8 cellular contexts compared by ENCODE assay signal in genomic region chr7:100655908-100656674, GRCh38. TPM values are rescaled to one million over a fixed set of nuclear protein-coding genes. Genes with fewer than 3 reads are reported as not detected.
DNase-seq lines count a peak whose midpoint lies in the region; ATAC-seq lines count a peak whose summit lies in the region.

Gene ACTL6B (minus strand): TSS chr7:100656448. CDS start chr7:100656354, 94 bp downstream.

- peak; percentile 16 to 85 for ATAC-seq in activated naive CD4-positive, alpha-beta T cell treated with anti-CD3 and anti-CD28 coated beads, Interleukin-2, amount 50 U/mL, for 72 hours
- ATAC-seq in GM21381 (IDR thresholded peaks at IDR 0.05; ENCODE audit: unreplicated experiment) = no peak
- ATAC-seq in GM21360 (IDR thresholded peaks at IDR 0.05; ENCODE audit: unreplicated experiment) = no peak

- peak; percentile 90 for DNase-seq in DMS 273 (lab: John Stamatoyannopoulos, UW; ENCODE audit: unreplicated experiment)
- DNase-seq in DMS 273 treated with DMSO at 0.1 percent for 48 hours (lab: John Stamatoyannopoulos, UW) = no peak
- peak; percentile 58 for DNase-seq in NCI-H82 treated with DMSO at 0.1 percent for 48 hours (lab: John Stamatoyannopoulos, UW; ENCODE audit: unreplicated experiment)
- peak in 1 of 2 donors; percentile 79 for DNase-seq in activated naive CD4-positive, alpha-beta T cell treated with anti-CD3 and anti-CD28 coated beads, Interleukin-2, amount 50 U/mL, for 72 hours (ENCODE audit: low spot score in 2 of 2)
- no peak for DNase-seq in iPS DF 6.9 (ENCODE audit: low read depth, low spot score)
- DNase-seq in stimulated activated CD4-positive, alpha-beta T cell treated with anti-CD3 and anti-CD28 coated beads, Interleukin-12 subunit alpha, Interleukin-12 subunit beta, amount 100 ng/mL, for 4 hours = peak; percentile 52

- no peaks in the 10 kb centered on the region for H3K9me3 Mint-ChIP-seq in activated naive CD4-positive, alpha-beta T cell treated with anti-CD3 and anti-CD28 coated beads, Interleukin-2, amount 50 U/mL, for 72 hours

- no peak within 1 kb of the TSS for H3K27ac Mint-ChIP-seq in activated naive CD4-positive, alpha-beta T cell treated with anti-CD3 and anti-CD28 coated beads, Interleukin-2, amount 50 U/mL, for 72 hours

- peak within 1 kb of the TSS; percentile 25; the same call in 1 of the 2 replicates for H3K4me3 ChIP-seq in iPS DF 6.9 (ENCODE audit: low read length)

- peaks cover 13% of the 10 kb centered on the region; the same call in 1 of the 2 replicates for H3K27me3 ChIP-seq in iPS DF 6.9 (ENCODE audit: control insufficient read depth, insufficient read depth, low read length)

- H3K9me3 ChIP-seq in iPS DF 6.9 (ENCODE audit: control insufficient read depth, insufficient read depth, low read length) = no peaks in the 10 kb centered on the region

- H3K36me3 Mint-ChIP-seq in activated naive CD4-positive, alpha-beta T cell treated with anti-CD3 and anti-CD28 coated beads, Interleukin-2, amount 50 U/mL, for 72 hours = peaks cover 0 to 10% of the 10 kb centered on the region in 2 donors

- no CpG with 5 or more reads among the region's 63 CpGs for WGBS in iPS DF 6.9 (ENCODE audit: insufficient coverage, insufficient read length)

- no peaks in the 10 kb centered on the region for H3K36me3 ChIP-seq in iPS DF 6.9 (ENCODE audit: control insufficient read depth, insufficient read depth, low read length)

- H3K27ac ChIP-seq in iPS DF 6.9 (ENCODE audit: low read length) = no peak within 1 kb of the TSS

- H3K4me1 ChIP-seq in iPS DF 6.9 (ENCODE audit: control insufficient read depth, insufficient read depth, low read length) = no peaks in the 10 kb centered on the region; the same call in 1 of the 2 replicates

RNA-seq across cellular contexts. Expression of gene ACTL6B, which starts in this region (rescaled TPM):
- not detected for total RNA-seq in activated naive CD4-positive, alpha-beta T cell treated with anti-CD3 and anti-CD28 coated beads, Interleukin-2, amount 50 U/mL, for 72 hours

Comparison
In these comparisons a context has a peak if more than half of its experiments do, and no peak if none do; other contexts are left out.
1. DNase-seq: peak in DMS 273 (single experiment), NCI-H82 treated with DMSO at 0.1 percent for 48 hours (single experiment) and stimulated activated CD4-positive, alpha-beta T cell treated with anti-CD3 and anti-CD28 coated beads, Interleukin-12 subunit alpha, Interleukin-12 subunit beta, amount 100 ng/mL, for 4 hours (single experiment); none in DMS 273 treated with DMSO at 0.1 percent for 48 hours (single experiment) and iPS DF 6.9 (single experiment).
2. Peak in ATAC-seq in activated naive CD4-positive, alpha-beta T cell treated with anti-CD3 and anti-CD28 coated beads, Interleukin-2, amount 50 U/mL, for 72 hours; RNA of the gene not detected or under 1 TPM.